8 cellular contexts compared by ENCODE assay signal in genomic region chr7:29563590-29564454, GRCh38. TPM values are rescaled to one million over a fixed set of nuclear protein-coding genes. Genes with fewer than 3 reads are reported as not detected.
DNase-seq lines count a peak whose midpoint lies in the region; ATAC-seq and TF ChIP-seq lines count a peak whose summit lies in the region.

PRR15 (plus strand) TSS chr7:29563835; CDS start chr7:29566330, 2,495 bp downstream.

- peak within 1 kb of the TSS; percentile 67 for H3K4me2 ChIP-seq in MM.1S (ENCODE audit: low read depth, low read length)

- peaks cover 19% of the 10 kb centered on the region for H3F3A ChIP-seq in MM.1S (ENCODE audit: insufficient read depth, low read length)

- H3K27ac Mint-ChIP-seq in activated naive CD8-positive, alpha-beta T cell treated with anti-CD3 and anti-CD28 coated beads, Interleukin-2, amount 50 U/mL, for 24 hours, result no peak within 1 kb of the TSS

- no peaks in the 10 kb centered on the region for H3K9me2 ChIP-seq in MM.1S (replicated peaks; ENCODE audit: insufficient read depth, low read length)

- peak within 1 kb of the TSS; percentile 75 for H3K9ac ChIP-seq in MM.1S (ENCODE audit: low read length)

- peak; percentile 26 for ATAC-seq in activated naive CD8-positive, alpha-beta T cell treated with anti-CD3 and anti-CD28 coated beads, Interleukin-2, amount 50 U/mL, for 24 hours

- TF ChIP-seq CTCF in MM.1S (IDR thresholded peaks at IDR 0.05; ENCODE audit: low read length) (no peak; the same call in 1 of the 2 replicates), GM20000 (IDR thresholded peaks at IDR 0.05; ENCODE audit: extremely low read depth, missing control alignments) (no peak)

- no peaks in the 10 kb centered on the region for H3K9me3 Mint-ChIP-seq in activated naive CD8-positive, alpha-beta T cell treated with anti-CD3 and anti-CD28 coated beads, Interleukin-2, amount 50 U/mL, for 24 hours

- H3K4me1 ChIP-seq in MM.1S (ENCODE audit: low read length), result peaks cover 4% of the 10 kb centered on the region; the same call in 1 of the 2 replicates

- H3K9me3 ChIP-seq in MM.1S (replicated peaks; ENCODE audit: insufficient read depth, low read length), result no peaks in the 10 kb centered on the region

- H3K27me3 ChIP-seq in MM.1S (replicated peaks; ENCODE audit: insufficient read depth, low read length), result no peaks in the 10 kb centered on the region

- H3K27me3 Mint-ChIP-seq in activated naive CD8-positive, alpha-beta T cell treated with anti-CD3 and anti-CD28 coated beads, Interleukin-2, amount 50 U/mL, for 24 hours, result peaks cover 73% of the 10 kb centered on the region

- peaks cover 1% of the 10 kb centered on the region for H3K36me3 Mint-ChIP-seq in activated naive CD8-positive, alpha-beta T cell treated with anti-CD3 and anti-CD28 coated beads, Interleukin-2, amount 50 U/mL, for 24 hours (ENCODE audit: low read depth)

- peaks cover 13% of the 10 kb centered on the region for H3K79me2 ChIP-seq in MM.1S (ENCODE audit: low read length)

- peak within 1 kb of the TSS; percentile 87 for H2AFZ ChIP-seq in MM.1S (ENCODE audit: low read length)

- peak within 1 kb of the TSS; percentile 77 for H3K4me3 Mint-ChIP-seq in activated naive CD8-positive, alpha-beta T cell treated with anti-CD3 and anti-CD28 coated beads, Interleukin-2, amount 50 U/mL, for 24 hours

- no peaks in the 10 kb centered on the region for H3K36me3 ChIP-seq in MM.1S (replicated peaks; ENCODE audit: insufficient read depth, low read length)

- DNase-seq in DMS153 (lab: John Stamatoyannopoulos, UW) (peak; percentile 56), MM.1S (peak; percentile 93), hepatic stellate cell (ENCODE audit: low spot score) (peak; percentile 36), putamen (ENCODE audit: low spot score) (peak; percentile 28), H4 (ENCODE audit: low spot score) (no peak), GM20000 (ENCODE audit: low spot score) (no peak), GM19238 (ENCODE audit: insufficient read length, low spot score) (no peak)
- DNase-seq in activated naive CD8-positive, alpha-beta T cell treated with anti-CD3 and anti-CD28 coated beads, Interleukin-2, amount 50 U/mL, for 24 hours, result peak; percentile 7

- peak within 1 kb of the TSS; percentile 83 for H3K4me3 ChIP-seq in MM.1S (ENCODE audit: low read length)

- no peaks in the 10 kb centered on the region for H4K20me1 ChIP-seq in MM.1S (ENCODE audit: insufficient read depth, low read length)

- peaks cover 19% of the 10 kb centered on the region for H3K4me1 Mint-ChIP-seq in activated naive CD8-positive, alpha-beta T cell treated with anti-CD3 and anti-CD28 coated beads, Interleukin-2, amount 50 U/mL, for 24 hours

- peak within 1 kb of the TSS; percentile 90 for H3K27ac ChIP-seq in MM.1S (ENCODE audit: low read length)

RNA-seq across cellular contexts. Expression of gene PRR15, which starts in this region (rescaled TPM):
- 0.58 and 1.2 TPM in 2 replicates for total RNA-seq in H4 (2014; rRNA removed; shearing (Covaris generic))

Comparison
In these comparisons a context has a peak if more than half of its experiments do, and no peak if none do; other contexts are left out.
1. DNase-seq: peak in DMS153 (single experiment), MM.1S (single experiment), activated naive CD8-positive, alpha-beta T cell treated with anti-CD3 and anti-CD28 coated beads, Interleukin-2, amount 50 U/mL, for 24 hours (single experiment), hepatic stellate cell (single experiment) and putamen (single experiment); none in H4 (single experiment), GM20000 (single experiment) and GM19238 (single experiment).